In the genomic region with DNA sequence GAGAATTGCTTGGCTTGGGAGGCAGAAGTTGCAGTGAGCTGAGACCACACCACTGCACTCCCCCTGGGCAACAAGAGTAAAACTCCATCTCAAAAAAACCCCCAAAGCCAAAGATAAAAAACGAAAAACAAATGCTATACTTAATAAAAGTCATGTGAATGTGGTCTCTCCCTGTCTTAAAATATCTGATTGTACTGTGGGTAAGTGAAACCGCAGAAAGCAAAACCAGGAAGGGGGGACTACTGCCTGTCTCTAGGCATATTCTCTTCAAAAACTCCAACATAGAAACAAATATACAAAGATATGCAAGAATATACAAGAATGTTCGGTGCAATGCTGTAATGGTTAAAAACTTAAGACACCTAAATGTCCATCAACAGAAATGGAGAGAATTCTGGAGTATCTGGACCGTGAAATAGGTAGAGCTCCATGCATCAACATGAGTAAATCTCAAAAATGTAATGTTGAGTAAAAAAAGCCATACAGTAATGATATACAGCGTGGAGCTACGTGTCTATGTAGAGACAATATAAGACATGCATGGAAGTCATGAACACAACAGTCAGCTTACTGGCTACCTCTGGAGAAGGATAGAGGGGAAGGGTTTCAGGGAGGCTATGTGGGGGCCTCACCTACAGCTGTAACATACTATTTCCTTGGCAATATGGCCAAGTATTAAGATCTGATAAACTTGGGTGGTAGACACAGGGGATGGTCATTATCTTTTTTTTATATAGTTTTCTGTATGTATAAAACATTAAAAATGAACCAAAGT, we compare ENCODE assay signal across 10 cellular contexts. TPM values are rescaled to one million over a fixed set of nuclear protein-coding genes. Genes with fewer than 3 reads are reported as not detected.
A peak's percentile ranks its signal among the peaks of the same experiment; 100 is the strongest.
DNase-seq lines count a peak whose midpoint lies in the region; ATAC-seq, FAIRE-seq and TF ChIP-seq lines count a peak whose summit lies in the region.
"Had no signal": no experiment of that assay in that cellular context is flagged by ENCODE, and none has a peak within 500 bp of the region (broad histone marks: within the 10 kb centered on the region; RNA-seq: fewer than 3 reads in every experiment).

No MANE protein-coding gene starts in this region.

- no peak overlapping the region for H3K18ac ChIP-seq in H1 (ENCODE audit: extremely low read depth, low read length)

- H3K14ac ChIP-seq in H1 (ENCODE audit: insufficient read length), result no peak overlapping the region

- no peak overlapping the region for H3K56ac ChIP-seq in H1 (replicated peaks; ENCODE audit: insufficient read length, low read depth, low read length)

- H3K4me1 Mint-ChIP-seq in osteocyte (ENCODE audit: unreplicated experiment), result peaks cover 33% of the 10 kb centered on the region

- H3K23me2 ChIP-seq in H1 (ENCODE audit: low read depth, low read length), result peaks cover 7% of the 10 kb centered on the region; the same call in 1 of the 2 replicates

- H2BK20ac ChIP-seq in H1 (ENCODE audit: low read length), result no peak overlapping the region

- H3K9me2 ChIP-seq in DOHH2 (replicated peaks; ENCODE audit: control insufficient read depth, low read length), result no peaks in the 10 kb centered on the region

- no peak overlapping the region for H2BK15ac ChIP-seq in H1 (ENCODE audit: low read length)

- peak overlapping the region; percentile 88 for H3K4me2 ChIP-seq in DOHH2 (ENCODE audit: low read length)
- H3K4me2 ChIP-seq in OCI-LY3 (ENCODE audit: low read length), result peak overlapping the region; percentile 100
- H3K4me2 ChIP-seq in H1 (ENCODE audit: insufficient read depth in 1 of 2, low read depth in 2 of 2, low read length in 2 of 2), result peak overlapping the region; percentile 63 to 73

- no peak for FAIRE-seq in H1 (lab: Jason Lieb, UNC)

- no peak overlapping the region for H2BK120ac ChIP-seq in H1 (replicated peaks; ENCODE audit: low read depth, low read length)

- H4K20me1 ChIP-seq in DOHH2 (ENCODE audit: control insufficient read depth, insufficient read depth, low read depth, low read length) (peaks cover 17% of the 10 kb centered on the region), OCI-LY3 (ENCODE audit: insufficient read depth, low read length) (peaks cover 15% of the 10 kb centered on the region), H1 (replicated peaks in 1 of 2; ENCODE audit: control insufficient read depth in 1 of 2, insufficient read depth in 2 of 2, low read length in 2 of 2) (peaks cover 5 to 12% of the 10 kb centered on the region in 2 experiments)

- H3K4me3 ChIP-seq in DOHH2 (ENCODE audit: low read length), result peak overlapping the region; percentile 96
- H3K4me3 ChIP-seq in OCI-LY3 (ENCODE audit: low read length), result peak overlapping the region; percentile 96
- peak overlapping the region; percentile 20 to 98 (median 87); a peak in 5 of 8 replicates for H3K4me3 ChIP-seq in H1 (ENCODE audit: extremely low read depth in 1 of 4, insufficient read depth in 2 of 4, low read depth in 3 of 4, low read length in 4 of 4)

- no peak for TF ChIP-seq EP300 in H1 (IDR thresholded peaks at IDR 0.05; ENCODE audit: borderline replicate concordance in 1 of 2, low read depth in 2 of 2, low read length in 2 of 2)

- H4K91ac ChIP-seq in H1 (replicated peaks; ENCODE audit: insufficient read length, low read length), result no peak overlapping the region

- H2AFZ ChIP-seq in OCI-LY3 (ENCODE audit: low read depth, low read length), result no peak overlapping the region
- H2AFZ ChIP-seq in H1 (ENCODE audit: low read length), result no peak overlapping the region

- H3K27ac ChIP-seq in DOHH2 (ENCODE audit: low read depth, low read length), result no peak overlapping the region
- H3K27ac ChIP-seq in OCI-LY3 (ENCODE audit: low read length), result peak overlapping the region; percentile 37
- no peak overlapping the region for H3K27ac ChIP-seq in H1 (ENCODE audit: low read depth, low read length)

- TF ChIP-seq RAD21 in H1 (IDR thresholded peaks at IDR 0.05 in 1 of 2, conservative IDR thresholded peaks at IDR 0.05 in 1 of 2; ENCODE audit: low read depth in 2 of 2, low read length in 2 of 2), result no peak

- no peak overlapping the region for H2BK12ac ChIP-seq in H1 (ENCODE audit: low read depth, low read length)

- H2BK5ac ChIP-seq in H1 (ENCODE audit: low read depth, low read length), result no peak overlapping the region

- H3K79me1 ChIP-seq in H1 (ENCODE audit: low read depth, low read length), result peaks cover 7% of the 10 kb centered on the region; the same call in 1 of the 2 replicates

- H3K23ac ChIP-seq in H1 (ENCODE audit: insufficient read length), result no peak overlapping the region

- H3K27ac Mint-ChIP-seq in osteocyte (ENCODE audit: unreplicated experiment), result peak overlapping the region; percentile 35

- CTCF ChIA-PET in H1 (lab: Charles Lee; ENCODE audit: partially characterized antibody), result interaction anchor here (0.9 to 1.5 kb wide), 3 partner anchors 19 to 55 kb away, joined by 3 read pairs; no protein-coding TSS in a partner anchor

- POLR2A ChIA-PET in H1 (lab: Charles Lee; ENCODE audit: partially characterized antibody), result interaction anchor here (0.8 to 2.1 kb wide), 4 partner anchors 12 to 60 kb away, joined by 4 to 7 read pairs (median 4); partner anchors contain the start of gene ZNF655

- H3K9me3 ChIP-seq in DOHH2 (ENCODE audit: control insufficient read depth, insufficient read depth, low read length) (peaks cover 20% of the 10 kb centered on the region), OCI-LY3 (ENCODE audit: insufficient read depth, low read length) (peaks cover 7% of the 10 kb centered on the region; the same call in 1 of the 2 replicates), H1 (ENCODE audit: insufficient read depth in 2 of 2, low read depth in 1 of 2, low read length in 1 of 2) (peaks cover 15 to 19% of the 10 kb centered on the region in 2 experiments)

- ATAC-seq in HG03571 (IDR thresholded peaks at IDR 0.05; ENCODE audit: unreplicated experiment) (no peak), HG03159 (IDR thresholded peaks at IDR 0.05; ENCODE audit: unreplicated experiment) (no peak)

- WGBS in H1 (ENCODE audit: extremely low coverage in 1 of 2, insufficient coverage in 1 of 2, insufficient read length in 1 of 2, insufficient replicate concordance in 2 of 2, low coverage in 1 of 2, low lambda C conversion rate in 2 of 2, missing lambda C conversion rate in 1 of 2), 2 experiments, result 94% methylated on average over 6 of the region's 6 CpGs; no CpG with 5 or more reads in 1 of the 2 experiments

- H3K27me3 Mint-ChIP-seq in osteocyte (ENCODE audit: unreplicated experiment), result no peaks in the 10 kb centered on the region

- H3K36me3 ChIP-seq in DOHH2 (ENCODE audit: control insufficient read depth, low read length) (peaks cover 73% of the 10 kb centered on the region), OCI-LY3 (replicated peaks; ENCODE audit: low read depth, low read length) (peaks cover 34% of the 10 kb centered on the region), H1 (ENCODE audit: control insufficient read depth in 2 of 4, insufficient read depth in 4 of 4, low read length in 3 of 4) (peaks cover 4 to 33% (median 20%) of the 10 kb centered on the region in 4 experiments; a peak in 7 of 8 replicates)

- H3F3A ChIP-seq in DOHH2 (ENCODE audit: control insufficient read depth, insufficient read depth), result peaks cover 5% of the 10 kb centered on the region

- H3K27me3 ChIP-seq in DOHH2 (ENCODE audit: control insufficient read depth, low read length), result no peaks in the 10 kb centered on the region
- H3K27me3 ChIP-seq in OCI-LY3 (ENCODE audit: low read depth, low read length), result no peaks in the 10 kb centered on the region
- H3K27me3 ChIP-seq in H1 (replicated peaks in 1 of 4; ENCODE audit: control insufficient read depth in 3 of 4, extremely low read depth in 1 of 4, insufficient read depth in 3 of 4, low read length in 3 of 4), result no peaks in the 10 kb centered on the region

- H3K79me2 ChIP-seq in DOHH2 (ENCODE audit: control insufficient read depth, low read length), result peaks cover 85% of the 10 kb centered on the region
- H3K79me2 ChIP-seq in OCI-LY3 (ENCODE audit: low read length), result peaks cover 78% of the 10 kb centered on the region
- peaks cover 9 to 33% of the 10 kb centered on the region in 2 experiments for H3K79me2 ChIP-seq in H1 (ENCODE audit: control insufficient read depth in 1 of 2, insufficient read depth in 2 of 2, low read length in 2 of 2)

- no peak overlapping the region for H3K4ac ChIP-seq in H1 (replicated peaks; ENCODE audit: insufficient read length, low read depth, low read length)

- no peak overlapping the region for H4K5ac ChIP-seq in H1 (ENCODE audit: insufficient read length, low read depth, low read length)

- H4K8ac ChIP-seq in H1 (ENCODE audit: extremely low read depth, insufficient read depth, low read length), result no peak overlapping the region

- peak overlapping the region; percentile 75 for H3K9ac ChIP-seq in OCI-LY3 (ENCODE audit: low read length)
- peak overlapping the region in 1 of 4 experiments; percentile 36; a peak in 1 of 7 replicates for H3K9ac ChIP-seq in H1 (replicated peaks in 1 of 4; ENCODE audit: extremely low read depth in 1 of 4, low read depth in 3 of 4, low read length in 3 of 4)

- H3K4me3 Mint-ChIP-seq in osteocyte (ENCODE audit: unreplicated experiment), result peak overlapping the region; percentile 100

- no peak for TF ChIP-seq POLR2A in H1 (IDR thresholded peaks at IDR 0.05; ENCODE audit: control extremely low read depth in 1 of 2, low read depth in 2 of 2, low read length in 2 of 2)

- no peak for TF ChIP-seq CTCF in DOHH2 (IDR thresholded peaks at IDR 0.05; ENCODE audit: low read depth, low read length, poor library complexity, severe bottlenecking)
- TF ChIP-seq CTCF in OCI-LY3 (IDR thresholded peaks at IDR 0.05; ENCODE audit: low read depth, low read length), result no peak
- no peak for TF ChIP-seq CTCF in H1 (IDR thresholded peaks at IDR 0.05; ENCODE audit: control extremely low read depth in 1 of 3, insufficient read depth in 1 of 3, low read depth in 1 of 3, low read length in 3 of 3)
- no peak for TF ChIP-seq CTCF in osteocyte (IDR thresholded peaks at IDR 0.05)

- H3K9me3 Mint-ChIP-seq in osteocyte (ENCODE audit: unreplicated experiment), result peaks cover 5% of the 10 kb centered on the region

- peaks cover 35% of the 10 kb centered on the region for H3K36me3 Mint-ChIP-seq in osteocyte (ENCODE audit: unreplicated experiment)

- peaks cover 23% of the 10 kb centered on the region for H3K4me1 ChIP-seq in DOHH2 (ENCODE audit: control insufficient read depth, low read length)
- H3K4me1 ChIP-seq in OCI-LY3 (ENCODE audit: low read length), result peaks cover 20% of the 10 kb centered on the region
- H3K4me1 ChIP-seq in H1 (replicated peaks in 1 of 4; ENCODE audit: control insufficient read depth in 3 of 4, insufficient read depth in 4 of 4, low read length in 3 of 4), result peaks cover 0 to 4% (median 0%) of the 10 kb centered on the region in 4 experiments; a peak in 3 of 7 replicates

- no peak overlapping the region for H2AK5ac ChIP-seq in H1 (ENCODE audit: low read depth, low read length)

- DNase-seq in H1 (ENCODE audit: low read depth in 1 of 2, low spot score in 2 of 2) (no peak), osteocyte (ENCODE audit: extremely low spot score, unreplicated experiment) (no peak), LoVo (ENCODE audit: low spot score) (no peak), anterior cingulate cortex (lab: John Stamatoyannopoulos, UW) (no peak)
- DNase-seq: activated naive CD4-positive, alpha-beta T cell treated with anti-CD3 and anti-CD28 coated beads, Interleukin-2, amount 50 U/mL, for 16 hours; NCI-H1436 treated with DMSO at 0.1 percent for 48 hours had no signal

RNA-seq across cellular contexts. Expression of gene ZNF394, which starts 2.1 kb away (rescaled TPM):
- total RNA-seq in H1 (2021; fragmentation: NEBNext Ultra II Directional; extraction: Animal tissue kit (Norgen Biotek cat#: 25700)), result 19.3 and 24.0 TPM in 2 replicates
- polyA plus RNA-seq in H1 (2011; rRNA removed), result 6.6 and 7.6 TPM in 2 replicates
- polyA plus RNA-seq in H1 (2011; cell fraction: cytosol; rRNA removed), result 11.1 TPM
- 5.8 TPM for polyA plus RNA-seq in H1 (2011; cell fraction: nucleus; rRNA removed)
- polyA plus RNA-seq in H1 (2012, experiment 1 of 2), result 15.6 to 17.2 TPM (median 15.8 TPM) in 4 replicates
- polyA plus RNA-seq in H1 (2012, experiment 2 of 2), result 7.8 TPM
- polyA plus RNA-seq in H1 (2013, experiment 1 of 2), result 11.4 TPM
- polyA plus RNA-seq in H1 (2013, experiment 2 of 2), result 11.3 TPM
- 12.1 and 15.3 TPM in 2 replicates for polyA minus RNA-seq in H1 (2011; rRNA and poly(A)+ RNA removed)
- polyA minus RNA-seq in H1 (2011; cell fraction: cytosol; rRNA and poly(A)+ RNA removed), result 13.5 TPM
- polyA minus RNA-seq in H1 (2011; cell fraction: nucleus; rRNA and poly(A)+ RNA removed), result 15.7 TPM
- 23.8 and 24.4 TPM in 2 replicates for total RNA-seq in osteocyte

RNA-seq across cellular contexts. Expression of gene ZKSCAN5, which starts 6.5 kb away (rescaled TPM):
- 12.9 and 13.5 TPM in 2 replicates for total RNA-seq in H1 (2021; fragmentation: NEBNext Ultra II Directional; extraction: Animal tissue kit (Norgen Biotek cat#: 25700))
- polyA plus RNA-seq in H1 (2011; rRNA removed), result 4.3 and 5.3 TPM in 2 replicates
- 7.4 TPM for polyA plus RNA-seq in H1 (2011; cell fraction: cytosol; rRNA removed)
- polyA plus RNA-seq in H1 (2011; cell fraction: nucleus; rRNA removed), result 7.8 TPM
- polyA plus RNA-seq in H1 (2012, experiment 1 of 2), result 9.3 to 11.7 TPM (median 10.3 TPM) in 4 replicates
- 1.1 TPM for polyA plus RNA-seq in H1 (2012, experiment 2 of 2)
- 8.4 TPM for polyA plus RNA-seq in H1 (2013, experiment 1 of 2)
- polyA plus RNA-seq in H1 (2013, experiment 2 of 2), result 8.9 TPM
- polyA minus RNA-seq in H1 (2011; rRNA and poly(A)+ RNA removed), result 23.9 TPM in 2 replicates
- 10.9 TPM for polyA minus RNA-seq in H1 (2011; cell fraction: cytosol; rRNA and poly(A)+ RNA removed)
- 10.7 TPM for polyA minus RNA-seq in H1 (2011; cell fraction: nucleus; rRNA and poly(A)+ RNA removed)
- total RNA-seq in osteocyte, result 11.6 and 12.1 TPM in 2 replicates

RNA-seq across cellular contexts. Expression of gene ZNF789, which starts 25.3 kb away (rescaled TPM):
- total RNA-seq in H1 (2021; fragmentation: NEBNext Ultra II Directional; extraction: Animal tissue kit (Norgen Biotek cat#: 25700)), result 9.9 and 11.4 TPM in 2 replicates
- 9.4 and 12.5 TPM in 2 replicates for polyA plus RNA-seq in H1 (2011; rRNA removed)
- 15.7 TPM for polyA plus RNA-seq in H1 (2011; cell fraction: cytosol; rRNA removed)
- polyA plus RNA-seq in H1 (2011; cell fraction: nucleus; rRNA removed), result 14.4 TPM
- 11.7 to 15.0 TPM (median 12.4 TPM) in 4 replicates for polyA plus RNA-seq in H1 (2012, experiment 1 of 2)
- polyA plus RNA-seq in H1 (2012, experiment 2 of 2), result 5.3 TPM
- polyA plus RNA-seq in H1 (2013, experiment 1 of 2), result 9.7 TPM
- 9.0 TPM for polyA plus RNA-seq in H1 (2013, experiment 2 of 2)
- polyA minus RNA-seq in H1 (2011; rRNA and poly(A)+ RNA removed), result 8.8 and 11.4 TPM in 2 replicates
- polyA minus RNA-seq in H1 (2011; cell fraction: cytosol; rRNA and poly(A)+ RNA removed), result 10.3 TPM
- polyA minus RNA-seq in H1 (2011; cell fraction: nucleus; rRNA and poly(A)+ RNA removed), result 18.2 TPM
- 6.9 and 8.4 TPM in 2 replicates for total RNA-seq in osteocyte

RNA-seq across cellular contexts. Expression of gene ATP5MF, which starts 32.0 kb away (rescaled TPM):
- 506 and 539 TPM in 2 replicates for total RNA-seq in H1 (2021; fragmentation: NEBNext Ultra II Directional; extraction: Animal tissue kit (Norgen Biotek cat#: 25700))
- 2,240 and 4,362 TPM in 2 replicates for polyA plus RNA-seq in H1 (2011; rRNA removed)
- 1,896 TPM for polyA plus RNA-seq in H1 (2011; cell fraction: cytosol; rRNA removed)
- polyA plus RNA-seq in H1 (2011; cell fraction: nucleus; rRNA removed), result 311 TPM
- 1,096 to 1,517 TPM (median 1,385 TPM) in 4 replicates for polyA plus RNA-seq in H1 (2012, experiment 1 of 2)
- polyA plus RNA-seq in H1 (2012, experiment 2 of 2), result 20,372 TPM
- polyA plus RNA-seq in H1 (2013, experiment 1 of 2), result 727 TPM
- 672 TPM for polyA plus RNA-seq in H1 (2013, experiment 2 of 2)
- 145 and 164 TPM in 2 replicates for polyA minus RNA-seq in H1 (2011; rRNA and poly(A)+ RNA removed)
- 160 TPM for polyA minus RNA-seq in H1 (2011; cell fraction: cytosol; rRNA and poly(A)+ RNA removed)
- 92.3 TPM for polyA minus RNA-seq in H1 (2011; cell fraction: nucleus; rRNA and poly(A)+ RNA removed)
- total RNA-seq in osteocyte, result 251 and 253 TPM in 2 replicates

RNA-seq across cellular contexts. Expression of gene FAM200A, which starts 54.0 kb away (rescaled TPM):
- 7.5 and 7.6 TPM in 2 replicates for total RNA-seq in H1 (2021; fragmentation: NEBNext Ultra II Directional; extraction: Animal tissue kit (Norgen Biotek cat#: 25700))
- polyA plus RNA-seq in H1 (2011; rRNA removed), result 3.2 and 4.3 TPM in 2 replicates
- polyA plus RNA-seq in H1 (2011; cell fraction: cytosol; rRNA removed), result 5.4 TPM
- 0.94 TPM for polyA plus RNA-seq in H1 (2011; cell fraction: nucleus; rRNA removed)
- 4.4 to 6.7 TPM (median 4.8 TPM) in 4 replicates for polyA plus RNA-seq in H1 (2012, experiment 1 of 2)
- 0.56 TPM for polyA plus RNA-seq in H1 (2012, experiment 2 of 2)
- 4.5 TPM for polyA plus RNA-seq in H1 (2013, experiment 1 of 2)
- 4.8 TPM for polyA plus RNA-seq in H1 (2013, experiment 2 of 2)
- polyA minus RNA-seq in H1 (2011; rRNA and poly(A)+ RNA removed), result 2.2 and 3.1 TPM in 2 replicates
- 3.2 TPM for polyA minus RNA-seq in H1 (2011; cell fraction: cytosol; rRNA and poly(A)+ RNA removed)
- 5.0 TPM for polyA minus RNA-seq in H1 (2011; cell fraction: nucleus; rRNA and poly(A)+ RNA removed)
- 5.3 and 6.3 TPM in 2 replicates for total RNA-seq in osteocyte
